In the genomic region with DNA sequence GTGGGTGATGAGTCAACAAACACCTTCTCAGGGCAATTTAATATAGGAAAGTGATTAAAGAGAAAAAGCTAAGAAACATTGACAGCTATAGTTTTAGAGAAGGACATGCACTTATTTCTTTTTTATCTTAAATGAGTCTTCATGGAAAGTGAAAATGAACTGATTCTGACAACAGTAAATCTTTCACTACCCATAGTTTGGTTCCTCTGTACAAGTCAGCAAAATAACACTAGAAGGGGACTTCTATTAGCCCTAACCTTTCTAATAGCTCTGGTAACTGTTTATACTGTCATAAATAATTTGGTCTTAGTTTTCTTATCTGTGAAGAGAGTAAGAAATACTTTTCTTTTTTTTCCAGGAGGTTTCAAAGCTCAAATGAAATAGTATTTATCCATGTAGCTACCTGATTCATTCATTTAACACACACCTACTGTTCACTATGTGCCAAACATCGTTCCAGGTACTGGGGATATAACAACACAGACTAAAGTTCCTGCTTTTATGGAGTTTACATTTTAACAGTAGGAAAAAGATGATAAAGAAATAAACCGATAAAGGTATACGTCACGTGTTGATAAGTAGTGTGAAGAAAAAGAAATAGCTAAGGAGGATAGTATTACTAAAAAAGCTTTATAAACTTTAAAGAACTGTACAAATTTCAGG, we compare ENCODE assay signal across 22 cellular contexts.
"Had no signal": no experiment of that assay in that cellular context is flagged by ENCODE, and none has a peak within 500 bp of the region (broad histone marks: within the 10 kb centered on the region; RNA-seq: fewer than 3 reads in every experiment).

No MANE protein-coding gene starts in this region.

- H3K4me1 ChIP-seq: right atrium auricular region, sigmoid colon, uterus had no signal

- H3K9me3 ChIP-seq: ovary, right atrium auricular region, sigmoid colon, thoracic aorta, upper lobe of left lung, uterus had no signal

- H3K36me3 ChIP-seq: ovary, right atrium auricular region, sigmoid colon, stomach, thoracic aorta, upper lobe of left lung, uterus had no signal

- H3K4me3 ChIP-seq: hepatocyte, ovary, right atrium auricular region, sigmoid colon, skin epidermis, stomach, thoracic aorta, upper lobe of left lung, uterus had no signal

- H3K27ac ChIP-seq: hepatocyte, ovary, right atrium auricular region, sigmoid colon, skin epidermis, stomach, thoracic aorta, upper lobe of left lung, uterus had no signal

- DNase-seq: endodermal cell; erythroblast; foreskin melanocyte; head of caudate nucleus; kidney glomerular epithelial cell; mammary epithelial cell; natural killer cell; nucleus accumbens; ovary; sigmoid colon; stimulated activated CD4-positive, alpha-beta T cell treated with anti-CD3 and anti-CD28 coated beads, Interleukin-12 subunit alpha, Interleukin-12 subunit beta, amount 100 ng/mL, for 4 hours; stimulated activated naive CD4-positive, alpha-beta T cell; stomach; substantia nigra; upper lobe of left lung; uterus had no signal

- H3K79me2 ChIP-seq: hepatocyte had no signal

- H3K27me3 ChIP-seq: hepatocyte, ovary, right atrium auricular region, sigmoid colon, stomach, upper lobe of left lung, uterus had no signal

- H2AFZ ChIP-seq: hepatocyte had no signal

- FAIRE-seq: endothelial cell of umbilical vein had no signal

- ATAC-seq: left lobe of liver, natural killer cell had no signal

- H3K4me2 ChIP-seq: hepatocyte had no signal
